In genomic region chr6:20564777-20565176, GRCh38 we compare ENCODE assay signal across 11 cellular contexts. TPM values are rescaled to one million over a fixed set of nuclear protein-coding genes. Genes with fewer than 3 reads are reported as not detected.
A peak's percentile ranks its signal among the peaks of the same experiment; 100 is the strongest.
DNase-seq lines count a peak whose midpoint lies in the region; ATAC-seq and TF ChIP-seq lines count a peak whose summit lies in the region.
"Had no signal": no experiment of that assay in that cellular context is flagged by ENCODE, and none has a peak within 500 bp of the region (broad histone marks: within the 10 kb centered on the region; RNA-seq: fewer than 3 reads in every experiment).

No MANE protein-coding gene starts in this region.

- no peak for TF ChIP-seq CTCF in adrenal gland (IDR thresholded peaks at IDR 0.05)

- peaks cover 11% of the 10 kb centered on the region for H3K4me1 Mint-ChIP-seq in activated T-helper 17 cell treated with anti-CD3 and anti-CD28 coated beads, Interleukin-2, amount 50 U/mL, for 72 hours
- peaks cover 4 to 22% of the 10 kb centered on the region in 2 donors for H3K4me1 Mint-ChIP-seq in immature natural killer cell

- in situ Hi-C loops in KBM-7 (cut with MboI; ENCODE audit: low pct_unique_long_range_greater_than_20kb, low sequenced_read_pairs): loop anchor here (25.0 kb wide), 1 partner anchor 1023 kb away; the partner anchor contains the start of gene SOX4

- no peak for TF ChIP-seq POLR2A in adrenal gland (IDR thresholded peaks at IDR 0.05)

- no peaks in the 10 kb centered on the region for H3K4me1 ChIP-seq in adrenal gland (replicated peaks in 1 of 2)

- no peaks in the 10 kb centered on the region for H3K9me3 Mint-ChIP-seq in activated T-helper 17 cell treated with anti-CD3 and anti-CD28 coated beads, Interleukin-2, amount 50 U/mL, for 72 hours
- H3K9me3 Mint-ChIP-seq in immature natural killer cell: no peaks in the 10 kb centered on the region
- H3K9me3 Mint-ChIP-seq: naive thymus-derived CD4-positive, alpha-beta T cell had no signal

- intact Hi-C loops in adrenal gland (cut with DNase I): loop anchor here in 1 of 2 donors (5.0 kb wide), 1 partner anchor 1023 kb away; no protein-coding TSS in a partner anchor

- DNase-seq in KBM-7 (peak; percentile 61), immature natural killer cell (no peak), AG08396 (ENCODE audit: low spot score) (no peak), adrenal gland (no peak), islet precursor cell (no peak)
- DNase-seq: activated CD4-positive, alpha-beta T cell treated with anti-CD3 and anti-CD28 coated beads, Interleukin-2, amount 50 U/mL, for 48 hours; NCI-H774 had no signal

- peaks cover 47% of the 10 kb centered on the region for H3K36me3 Mint-ChIP-seq in activated T-helper 17 cell treated with anti-CD3 and anti-CD28 coated beads, Interleukin-2, amount 50 U/mL, for 72 hours (ENCODE audit: low read depth)
- peaks cover 4% of the 10 kb centered on the region in 3 donors for H3K36me3 Mint-ChIP-seq in immature natural killer cell

- H3K27me3 Mint-ChIP-seq in activated T-helper 17 cell treated with anti-CD3 and anti-CD28 coated beads, Interleukin-2, amount 50 U/mL, for 72 hours: no peaks in the 10 kb centered on the region
- no peaks in the 10 kb centered on the region for H3K27me3 Mint-ChIP-seq in immature natural killer cell (ENCODE audit: low read depth in 3 of 3)
- H3K27me3 Mint-ChIP-seq: naive thymus-derived CD4-positive, alpha-beta T cell had no signal

- WGBS in adrenal gland, 4 donors: 65 to 77% (median 74%) methylated on average over 2 of the region's 2 CpGs

- H3K36me3 ChIP-seq in adrenal gland (replicated peaks in 1 of 2): no peaks in the 10 kb centered on the region

- no peaks in the 10 kb centered on the region for H3K9me3 ChIP-seq in adrenal gland (replicated peaks in 1 of 3)

- no peak overlapping the region for H3K4me3 Mint-ChIP-seq in activated T-helper 17 cell treated with anti-CD3 and anti-CD28 coated beads, Interleukin-2, amount 50 U/mL, for 72 hours
- H3K4me3 Mint-ChIP-seq in immature natural killer cell: no peak overlapping the region
- H3K4me3 Mint-ChIP-seq: naive thymus-derived CD4-positive, alpha-beta T cell had no signal

- no peak overlapping the region for H3K27ac ChIP-seq in adrenal gland

- H3K27me3 ChIP-seq in adrenal gland: no peaks in the 10 kb centered on the region

- ATAC-seq in GM18517 (IDR thresholded peaks at IDR 0.05; ENCODE audit: unreplicated experiment): peak; percentile 75
- peak; percentile 61 for ATAC-seq in GM21528 (IDR thresholded peaks at IDR 0.05; ENCODE audit: low FRiP score, unreplicated experiment)
- peak; percentile 24 for ATAC-seq in activated T-helper 17 cell treated with anti-CD3 and anti-CD28 coated beads, Interleukin-2, amount 50 U/mL, for 72 hours (replicated peaks)
- ATAC-seq: naive thymus-derived CD4-positive, alpha-beta T cell had no signal

- no peak overlapping the region for H3K4me3 ChIP-seq in adrenal gland

- no peak overlapping the region for H3K27ac Mint-ChIP-seq in activated T-helper 17 cell treated with anti-CD3 and anti-CD28 coated beads, Interleukin-2, amount 50 U/mL, for 72 hours
- no peak overlapping the region for H3K27ac Mint-ChIP-seq in immature natural killer cell

RNA-seq across cellular contexts. Expression of gene CDKAL1, which starts 30.5 kb away (rescaled TPM):
- total RNA-seq in activated T-helper 17 cell treated with anti-CD3 and anti-CD28 coated beads, Interleukin-2, amount 50 U/mL, for 72 hours: 10 to 100 TPM; 27.7 to 31.9 TPM
- polyA plus RNA-seq in immature natural killer cell: 10 to 100 TPM; 22.4 to 32.3 (median 25.4) TPM
- total RNA-seq in adrenal gland: 10 to 100 TPM in 6 of 8 donors, 1 to 10 TPM in 2; 8.5 to 14.4 (median 11.3) TPM
- 1 to 10 TPM; 3.9 to 8.4 (median 5.5) TPM for polyA plus RNA-seq in adrenal gland

Comparison
In these comparisons a context has a peak if more than half of its experiments do, and no peak if none do; other contexts are left out.
1. ATAC-seq: peak in every context shown above with its lines; median percentile 75 in GM18517; 61 in GM21528; 24 in activated T-helper 17 cell treated with anti-CD3 and anti-CD28 coated beads, Interleukin-2, amount 50 U/mL, for 72 hours.